Comparison of ENCODE assay signal across 23 cellular contexts in genomic region chr2:79178073-79178720, GRCh38. TPM values are rescaled to one million over a fixed set of nuclear protein-coding genes. Genes with fewer than 3 reads are reported as not detected.
DNase-seq lines count a peak whose midpoint lies in the region; ATAC-seq, FAIRE-seq and TF ChIP-seq lines count a peak whose summit lies in the region.
"Had no signal": no experiment of that assay in that cellular context is flagged by ENCODE, and none has a peak within 500 bp of the region (broad histone marks: within the 10 kb centered on the region; RNA-seq: fewer than 3 reads in every experiment).

No MANE protein-coding gene starts in this region.

- H3F3A ChIP-seq in neural progenitor cell (ENCODE audit: low read depth), result peaks cover 7% of the 10 kb centered on the region

- FAIRE-seq in small intestine (lab: Jason Lieb, UNC), result no peak
- FAIRE-seq: GM18507, RCC 7860 had no signal

- TF ChIP-seq CTCF in nephron progenitor cell (IDR thresholded peaks at IDR 0.05) (no peak), neural progenitor cell (IDR thresholded peaks at IDR 0.05) (no peak)

- no peak overlapping the region for H3K9ac ChIP-seq in neural progenitor cell
- H3K9ac ChIP-seq: GM23248, SK-N-SH had no signal

- ATAC-seq in HG02763 (IDR thresholded peaks at IDR 0.05; ENCODE audit: unreplicated experiment), result no peak

- WGBS in small intestine, 3 donors, result 20 to 51% (median 30%) methylated on average over 7 of the region's 7 CpGs

- DNase-seq in NCI-H748 (lab: John Stamatoyannopoulos, UW; ENCODE audit: unreplicated experiment) (peak; percentile 27), NCI-H748 treated with DMSO at 0.1 percent for 48 hours (lab: John Stamatoyannopoulos, UW) (no peak), NCI-H345 (lab: John Stamatoyannopoulos, UW) (peak; percentile 33), nephron progenitor cell (no peak), small intestine (peak; percentile 20), GM03348 (ENCODE audit: low spot score) (no peak), neural progenitor cell (ENCODE audit: low spot score) (no peak)
- DNase-seq: DMS153, GM23248, H7, IMR-90, KG1, MG63, NCI-H1694 treated with DMSO at 0.1 percent for 48 hours, NCI-H524, SIG-M5, SK-N-SH, T-helper 2 cell had no signal

- H3K27ac Mint-ChIP-seq in nephron progenitor cell (peak overlapping the region; percentile 46), neural progenitor cell (no peak overlapping the region)

- H3K27me3 ChIP-seq in small intestine (ENCODE audit: control insufficient read depth in 2 of 2, insufficient read depth in 2 of 2, low read length in 2 of 2) (no peaks in the 10 kb centered on the region), neural progenitor cell (no peaks in the 10 kb centered on the region)
- H3K27me3 ChIP-seq: MG63 had no signal

- H3K4me3 Mint-ChIP-seq in nephron progenitor cell, result no peak overlapping the region
- no peak overlapping the region for H3K4me3 Mint-ChIP-seq in neural progenitor cell

- H3K9me3 Mint-ChIP-seq in nephron progenitor cell (peaks cover 43% of the 10 kb centered on the region), neural progenitor cell (peaks cover 28% of the 10 kb centered on the region)

- H3K36me3 ChIP-seq in small intestine (ENCODE audit: control insufficient read depth in 2 of 2, insufficient read depth in 2 of 2, low read length in 2 of 2), result no peaks in the 10 kb centered on the region
- H3K36me3 ChIP-seq in neural progenitor cell, result no peaks in the 10 kb centered on the region
- H3K36me3 ChIP-seq: MG63 had no signal

- H3K4me1 ChIP-seq in small intestine (ENCODE audit: control insufficient read depth in 2 of 2, insufficient read depth in 1 of 2, low read depth in 1 of 2, low read length in 1 of 2) (no peaks in the 10 kb centered on the region), neural progenitor cell (peaks cover 8% of the 10 kb centered on the region)

- H3K4me1 Mint-ChIP-seq in nephron progenitor cell (peaks cover 16% of the 10 kb centered on the region), neural progenitor cell (peaks cover 13% of the 10 kb centered on the region)

- no peaks in the 10 kb centered on the region for H4K20me1 ChIP-seq in neural progenitor cell (ENCODE audit: low read depth)

- H3K4me2 ChIP-seq in neural progenitor cell, result no peak overlapping the region
- H3K4me2 ChIP-seq: SK-N-SH had no signal

- H3K36me3 Mint-ChIP-seq in nephron progenitor cell (ENCODE audit: low read depth), result peaks cover 29% of the 10 kb centered on the region
- H3K36me3 Mint-ChIP-seq in neural progenitor cell, result no peaks in the 10 kb centered on the region

- no peaks in the 10 kb centered on the region for H3K9me3 ChIP-seq in small intestine (ENCODE audit: control insufficient read depth, low read depth)
- H3K9me3 ChIP-seq in neural progenitor cell (ENCODE audit: low read depth), result peaks cover 18% of the 10 kb centered on the region
- H3K9me3 ChIP-seq: MG63 had no signal

- H3K79me2 ChIP-seq in neural progenitor cell (ENCODE audit: low read depth), result no peaks in the 10 kb centered on the region

- no peaks in the 10 kb centered on the region for H3K27me3 Mint-ChIP-seq in nephron progenitor cell (ENCODE audit: low read depth, poor library complexity)
- peaks cover 2% of the 10 kb centered on the region for H3K27me3 Mint-ChIP-seq in neural progenitor cell (ENCODE audit: insufficient read depth, low read depth)

- H3K27ac ChIP-seq in small intestine (ENCODE audit: low read depth in 1 of 2, low read length in 1 of 2) (no peak overlapping the region), neural progenitor cell (no peak overlapping the region)
- H3K27ac ChIP-seq: GM23248 had no signal

- H2AFZ ChIP-seq in neural progenitor cell (replicated peaks), result no peak overlapping the region
- H2AFZ ChIP-seq: GM23248 had no signal

- no peak overlapping the region for H3K4me3 ChIP-seq in small intestine (ENCODE audit: low read depth in 1 of 2, low read length in 2 of 2)
- H3K4me3 ChIP-seq in neural progenitor cell, result no peak overlapping the region
- H3K4me3 ChIP-seq: GM23248, MG63 had no signal

RNA-seq across cellular contexts. Expression of gene REG3A, which starts 18.6 kb away (rescaled TPM):
- over 10,000 TPM in 1 of 3 donors, 1,000 to 10,000 TPM in 1, 100 to 1,000 TPM in 1; 468 to 11,127 (median 1,492) TPM for polyA plus RNA-seq in small intestine
- not detected in 2 replicates for total RNA-seq in neural progenitor cell (ENCODE audit: low replicate concordance)
- total RNA-seq: A172, GM23248, H7, IMR-90 had no signal
- polyA plus RNA-seq: BJ, GM23248, IMR-90, SK-N-SH had no signal

RNA-seq across cellular contexts. Expression of gene REG1A, which starts 57.9 kb away (rescaled TPM):
- over 10,000 TPM in 1 of 3 donors, 100 to 1,000 TPM in 2; 613 to 31,869 (median 810) TPM for polyA plus RNA-seq in small intestine
- 0.28 and 2.3 TPM in 2 replicates for total RNA-seq in neural progenitor cell (ENCODE audit: low replicate concordance)
- total RNA-seq: A172, GM23248, IMR-90 had no signal
- polyA plus RNA-seq: BJ, GM23248, IMR-90, SK-N-SH had no signal

Comparison
In these comparisons a context has a peak if more than half of its experiments do, and no peak if none do; other contexts are left out.
1. DNase-seq: peak in NCI-H748 (single experiment), NCI-H345 (single experiment) and small intestine (single experiment); none in NCI-H748 treated with DMSO at 0.1 percent for 48 hours (single experiment), nephron progenitor cell (single experiment), GM03348 (single experiment) and neural progenitor cell (single experiment).